In genomic region chr17:21303441-21304065, GRCh38 we compare ENCODE assay signal across 21 cellular contexts. TPM values are rescaled to one million over a fixed set of nuclear protein-coding genes. Genes with fewer than 3 reads are reported as not detected.
DNase-seq lines count a peak whose midpoint lies in the region; ATAC-seq, FAIRE-seq and TF ChIP-seq lines count a peak whose summit lies in the region.
"Had no signal": no experiment of that assay in that cellular context is flagged by ENCODE, and none has a peak within 500 bp of the region (broad histone marks: within the 10 kb centered on the region; RNA-seq: fewer than 3 reads in every experiment).

No MANE protein-coding gene starts in this region.

- H3K9me3 ChIP-seq in right cardiac atrium (ENCODE audit: control insufficient read depth, low read length): no peaks in the 10 kb centered on the region
- H3K9me3 ChIP-seq in heart right ventricle: peaks cover 0 to 5% (median under 1%) of the 10 kb centered on the region in 11 donors
- peaks cover under 1% of the 10 kb centered on the region for H3K9me3 ChIP-seq in lower lobe of right lung
- H3K9me3 ChIP-seq in transverse colon: no peaks in the 10 kb centered on the region
- H3K9me3 ChIP-seq: colonic mucosa, pancreas, right lobe of liver had no signal

- TF ChIP-seq CTCF in heart right ventricle (IDR thresholded peaks at IDR 0.05) (no peak), lower lobe of right lung (IDR thresholded peaks at IDR 0.05) (no peak), transverse colon (IDR thresholded peaks at IDR 0.05) (no peak)

- intact Hi-C loops in right cardiac atrium (cut with DNase I) (loop anchor here in 1 of 4 donors (10.0 kb wide), 1 partner anchor 911 kb away; no protein-coding TSS in a partner anchor), heart right ventricle (cut with DNase I) (no loop called here), lower lobe of right lung (cut with DNase I) (no loop called here), transverse colon (cut with DNase I; ENCODE audit: low total_unique reads) (no loop called here)

- no peak for ATAC-seq in right cardiac atrium
- ATAC-seq in heart right ventricle: no peak
- no peak for ATAC-seq in lower lobe of right lung
- ATAC-seq in GM21717 (IDR thresholded peaks at IDR 0.05; ENCODE audit: unreplicated experiment): no peak
- ATAC-seq: CD8-positive, alpha-beta T cell; PC-3; T-helper 17 cell had no signal

- H3K4me3 ChIP-seq in right cardiac atrium (ENCODE audit: low read length) (no peak overlapping the region), heart right ventricle (no peak overlapping the region), lower lobe of right lung (no peak overlapping the region), transverse colon (no peak overlapping the region)
- H3K4me3 ChIP-seq: colonic mucosa, pancreas, right lobe of liver had no signal

- no peak for FAIRE-seq in GM12891 (lab: Jason Lieb, UNC)
- no peak for FAIRE-seq in RCC 7860 (lab: Jason Lieb, UNC)
- FAIRE-seq: pancreas had no signal

- no peak for TF ChIP-seq EP300 in transverse colon (IDR thresholded peaks at IDR 0.05; ENCODE audit: low read depth)

- H3K36me3 ChIP-seq in heart right ventricle (peaks cover 6 to 98% (median 54%) of the 10 kb centered on the region in 9 donors), lower lobe of right lung (peaks cover 88% of the 10 kb centered on the region), transverse colon (peaks cover 0 to 15% (median 6%) of the 10 kb centered on the region in 4 donors)

- in situ Hi-C loops in transverse colon (cut with MboI; ENCODE audit: low pct_ligation_motif_present in 1 of 4, low pct_unique_long_range_greater_than_20kb in 1 of 4, low sequenced_read_pairs in 3 of 4): loop anchor here (25.0 kb wide), 3 partner anchors 209 to 484 kb away; no protein-coding TSS in a partner anchor

- H3K4me1 ChIP-seq in right cardiac atrium (ENCODE audit: control insufficient read depth, insufficient read depth, low read length): no peaks in the 10 kb centered on the region
- peaks cover 0 to 8% (median 0%) of the 10 kb centered on the region in 9 donors for H3K4me1 ChIP-seq in heart right ventricle
- H3K4me1 ChIP-seq in lower lobe of right lung: no peaks in the 10 kb centered on the region
- H3K4me1 ChIP-seq in transverse colon: no peaks in the 10 kb centered on the region
- H3K4me1 ChIP-seq: colonic mucosa, pancreas, right lobe of liver had no signal

- H3K27ac ChIP-seq in right cardiac atrium (ENCODE audit: low read length) (no peak overlapping the region), heart right ventricle (no peak overlapping the region), lower lobe of right lung (no peak overlapping the region), transverse colon (no peak overlapping the region)
- H3K27ac ChIP-seq: brain microvascular endothelial cell, colonic mucosa, pancreas, right lobe of liver had no signal

- TF ChIP-seq POLR2A in transverse colon (IDR thresholded peaks at IDR 0.05): no peak
- TF ChIP-seq POLR2A in GM12891 (IDR thresholded peaks at IDR 0.05; ENCODE audit: low read depth, low read length): no peak

- H3K27me3 ChIP-seq in right cardiac atrium (ENCODE audit: control insufficient read depth, insufficient read depth): no peaks in the 10 kb centered on the region
- H3K27me3 ChIP-seq in heart right ventricle: no peaks in the 10 kb centered on the region
- H3K27me3 ChIP-seq in lower lobe of right lung (ENCODE audit: low read depth): no peaks in the 10 kb centered on the region
- no peaks in the 10 kb centered on the region for H3K27me3 ChIP-seq in transverse colon
- H3K27me3 ChIP-seq: brain microvascular endothelial cell, colonic mucosa, pancreas, right lobe of liver had no signal

- peak in 2 of 3 donors; percentile 2 to 39 for DNase-seq in right cardiac atrium
- DNase-seq in heart right ventricle: no peak
- peak; percentile 2 for DNase-seq in RPMI8226
- peak; percentile 26 for DNase-seq in lower lobe of right lung
- peak; percentile 5 for DNase-seq in transverse colon
- DNase-seq in GM12891 (ENCODE audit: insufficient read length, low spot score): no peak
- no peak for DNase-seq in RCC 7860 (ENCODE audit: low spot score)
- DNase-seq: activated CD4-positive, alpha-beta T cell treated with anti-CD3 and anti-CD28 coated beads for 48 hours; brain microvascular endothelial cell; CD8-positive, alpha-beta T cell; colonic mucosa; DMS153; mesenchymal stem cell; naive B cell; NCI-H1105 treated with DMSO at 0.1 percent for 48 hours; NCI-H2081 treated with DMSO at 0.1 percent for 48 hours; PC-3; T-helper 17 cell had no signal

- 80% methylated on average over 8 of the region's 8 CpGs for WGBS in right cardiac atrium
- WGBS in heart right ventricle, 2 donors: 86 to 91% methylated on average over 8 of the region's 8 CpGs
- WGBS in transverse colon (ENCODE audit: low coverage in 1 of 2), 2 donors: 90 to 93% methylated on average over 4 to 8 of the region's 8 CpGs

TF ChIP-seq in GM12891, 5 proteins besides CTCF, POLR2A, EP300 and RAD21:
- no peak for TF ChIP-seq SPI1 (IDR thresholded peaks at IDR 0.05; ENCODE audit: low read depth, low read length)
- TF ChIP-seq POU2F2 (IDR thresholded peaks at IDR 0.05; ENCODE audit: low read depth, low read length): no peak
- no peak for TF ChIP-seq PAX5 (IDR thresholded peaks at IDR 0.05; ENCODE audit: insufficient read depth, low read length, severe bottlenecking)
- TF ChIP-seq POLR2AphosphoS5 (IDR thresholded peaks at IDR 0.05; ENCODE audit: low read depth, low read length): no peak
- no peak for TF ChIP-seq TAF1 (IDR thresholded peaks at IDR 0.05; ENCODE audit: low read depth, low read length)

RNA-seq across cellular contexts. Expression of gene MAP2K3, which starts 19.0 kb away (rescaled TPM):
- 10 to 100 TPM; 29.6 to 61.2 (median 41.1) TPM for total RNA-seq in right cardiac atrium
- polyA plus RNA-seq in right cardiac atrium: 36.8 TPM
- 10 to 100 TPM; 28.9 to 71.6 (median 60.4) TPM for total RNA-seq in heart right ventricle
- polyA plus RNA-seq in heart right ventricle: 100 to 1,000 TPM in 1 of 2 donors, 10 to 100 TPM in 1; 32.1 to 103 TPM
- 55.2 TPM for total RNA-seq in lower lobe of right lung
- total RNA-seq in transverse colon: 100 to 1,000 TPM in 1 of 4 donors, 10 to 100 TPM in 3; 44.4 to 148 (median 59.6) TPM
- polyA plus RNA-seq in GM12891 (2012; ENCODE audit: low read depth, missing spikeins): 15.2 TPM

RNA-seq across cellular contexts. Expression of gene NATD1, which starts 50.3 kb away (rescaled TPM):
- 10 to 100 TPM in 3 of 4 donors, 1 to 10 TPM in 1; 8.1 to 15.7 (median 12.1) TPM for total RNA-seq in right cardiac atrium
- polyA plus RNA-seq in right cardiac atrium: 10.9 TPM
- 10 to 100 TPM; 11.9 to 23.1 (median 19.6) TPM for total RNA-seq in heart right ventricle
- polyA plus RNA-seq in heart right ventricle: 1 to 10 TPM; 3.1 to 4.0 TPM
- 15.7 TPM for total RNA-seq in lower lobe of right lung
- total RNA-seq in transverse colon: 1 to 10 TPM; 1.4 to 7.9 (median 5.0) TPM
- 0.59 TPM for polyA plus RNA-seq in GM12891 (2012; ENCODE audit: low read depth, missing spikeins)

Comparison
In these comparisons a context has a peak if more than half of its experiments do, and no peak if none do; other contexts are left out.
1. DNase-seq: peak in right cardiac atrium (2 of 3), RPMI8226 (single experiment), lower lobe of right lung (single experiment) and transverse colon (single experiment); none in heart right ventricle (0 of 2), GM12891 (single experiment) and RCC 7860 (single experiment).